Comparison of ENCODE assay signal across 31 cellular contexts in the genomic region with DNA sequence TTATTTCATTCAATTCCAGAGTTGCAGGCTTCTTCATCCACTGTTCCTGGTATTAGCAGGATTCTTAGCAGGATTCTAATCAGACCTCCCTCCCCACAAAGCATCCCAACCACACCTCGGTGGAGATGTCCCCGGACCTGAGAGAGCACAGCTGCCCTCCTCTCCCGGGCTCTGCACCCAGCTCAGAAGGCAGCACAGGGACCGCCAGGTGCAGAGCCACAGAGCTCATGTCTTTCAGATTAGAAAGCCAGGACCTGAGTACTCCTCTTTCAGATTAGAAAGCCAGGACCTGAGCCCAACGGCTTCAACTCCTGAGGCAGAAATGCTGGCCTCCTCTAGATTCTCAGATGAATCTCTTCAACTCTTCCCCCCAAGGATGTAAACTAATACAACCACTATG.
"Had no signal": no experiment of that assay in that cellular context is flagged by ENCODE, and none has a peak within 500 bp of the region (broad histone marks: within the 10 kb centered on the region; RNA-seq: fewer than 3 reads in every experiment).

No MANE protein-coding gene starts in this region.

- H3K9me3 Mint-ChIP-seq: activated naive CD8-positive, alpha-beta T cell treated with anti-CD3 and anti-CD28 coated beads, Interleukin-2, amount 10 ng/mL, durations not matched to agents 7 days and 5 days; effector memory CD8-positive, alpha-beta T cell; stimulated activated memory B cell treated with anti-CD40 and anti-IgM and Interleukin-4, amounts not matched to agents 10 μg/mL and 1 μg/mL and 100 μg/mL, for 72 hours; stimulated activated naive CD8-positive, alpha-beta T cell treated with anti-CD3 and anti-CD28 coated beads, Interleukin-15, amount 100 ng/mL, for 72 hours; T-helper 2 cell treated with Interferon-gamma antibody and Interleukin-4, amounts not matched to agents 5 μg/mL and 100 μg/mL, for 36 hours; type B pancreatic cell had no signal

- H3K27ac Mint-ChIP-seq: activated naive CD8-positive, alpha-beta T cell treated with anti-CD3 and anti-CD28 coated beads, Interleukin-2, amount 10 ng/mL, durations not matched to agents 7 days and 5 days; effector memory CD8-positive, alpha-beta T cell; nephron; stimulated activated memory B cell treated with anti-CD40 and anti-IgM and Interleukin-4, amounts not matched to agents 10 μg/mL and 1 μg/mL and 100 μg/mL, for 72 hours; stimulated activated naive CD8-positive, alpha-beta T cell treated with anti-CD3 and anti-CD28 coated beads, Interleukin-15, amount 100 ng/mL, for 72 hours; T-helper 2 cell treated with Interferon-gamma antibody and Interleukin-4, amounts not matched to agents 5 μg/mL and 100 μg/mL, for 36 hours; type B pancreatic cell had no signal

- H3K9me3 ChIP-seq: ascending aorta, gastrocnemius medialis, left lung, lower lobe of right lung, ovary, prostate gland, vagina had no signal

- H3K36me3 ChIP-seq: ascending aorta, cardiac muscle cell, gastrocnemius medialis, left lung, lower lobe of right lung, ovary, prostate gland, vagina had no signal

- H3K27me3 ChIP-seq: ascending aorta, cardiac muscle cell, gastrocnemius medialis, ovary, vagina had no signal

- ATAC-seq: activated CD4-positive, CD25-positive, alpha-beta regulatory T cell treated with anti-CD3 and anti-CD28 coated beads, Interleukin-2, amount 50 U/mL, for 24 hours; effector memory CD8-positive, alpha-beta T cell; gastrocnemius medialis; left lung; lower lobe of right lung; stimulated activated memory B cell treated with anti-CD40 and anti-IgM and Interleukin-4, amounts not matched to agents 10 μg/mL and 1 μg/mL and 100 μg/mL, for 72 hours; stimulated activated naive CD8-positive, alpha-beta T cell treated with anti-CD3 and anti-CD28 coated beads, Interleukin-15, amount 100 ng/mL, for 72 hours had no signal

- H3K4me3 Mint-ChIP-seq: activated naive CD8-positive, alpha-beta T cell treated with anti-CD3 and anti-CD28 coated beads, Interleukin-2, amount 10 ng/mL, durations not matched to agents 7 days and 5 days; brain; effector memory CD8-positive, alpha-beta T cell; nephron; stimulated activated memory B cell treated with anti-CD40 and anti-IgM and Interleukin-4, amounts not matched to agents 10 μg/mL and 1 μg/mL and 100 μg/mL, for 72 hours; stimulated activated naive CD8-positive, alpha-beta T cell treated with anti-CD3 and anti-CD28 coated beads, Interleukin-15, amount 100 ng/mL, for 72 hours; T-helper 2 cell treated with Interferon-gamma antibody and Interleukin-4, amounts not matched to agents 5 μg/mL and 100 μg/mL, for 36 hours; type B pancreatic cell had no signal

- H3K4me3 ChIP-seq: ascending aorta, cardiac muscle cell, coronary artery, dorsolateral prefrontal cortex, gastrocnemius medialis, left lung, lower lobe of right lung, ovary, prostate gland, smooth muscle cell, vagina had no signal

- H3K4me1 Mint-ChIP-seq: nephron; stimulated activated memory B cell treated with anti-CD40 and anti-IgM and Interleukin-4, amounts not matched to agents 10 μg/mL and 1 μg/mL and 100 μg/mL, for 72 hours had no signal

- DNase-seq: activated CD4-positive, alpha-beta T cell treated with anti-CD3 and anti-CD28 coated beads for 48 hours; activated CD4-positive, alpha-beta T cell treated with anti-CD3 and anti-CD28 coated beads, Interleukin-2, amount 50 U/mL, for 48 hours; activated CD8-positive, alpha-beta memory T cell treated with anti-CD3 and anti-CD28 coated beads for 24 hours; activated effector memory CD4-positive, alpha-beta T cell treated with Interleukin-2 at 50 U/mL for 16 hours; activated naive CD4-positive, alpha-beta T cell treated with Interleukin-2 at 50 U/mL for 16 hours; activated naive CD8-positive, alpha-beta T cell treated with anti-CD3 and anti-CD28 coated beads, Interleukin-2, amount 10 ng/mL, durations not matched to agents 7 days and 5 days; dorsolateral prefrontal cortex; effector memory CD8-positive, alpha-beta T cell; erythroblast; gastrocnemius medialis; glutamatergic neuron; left lung; lower lobe of right lung; ovary; stimulated activated CD4-positive, alpha-beta T cell treated with anti-CD3 and anti-CD28 coated beads, Interleukin-1b, Interleukin-23, amount 100 ng/mL, for 48 hours; stimulated activated CD4-positive, alpha-beta T cell treated with anti-CD3 and anti-CD28 coated beads, Interleukin-4, amount 100 ng/mL, for 4 hours; stimulated activated CD8-positive, alpha-beta memory T cell treated with anti-CD3 and anti-CD28 coated beads, Interleukin-4, amount 100 ng/mL, for 48 hours; stimulated activated naive CD8-positive, alpha-beta T cell treated with anti-CD3 and anti-CD28 coated beads, Interleukin-15, amount 100 ng/mL, for 72 hours; substantia nigra had no signal

- H3K27me3 Mint-ChIP-seq: type B pancreatic cell had no signal

- H3K36me3 Mint-ChIP-seq: activated naive CD8-positive, alpha-beta T cell treated with anti-CD3 and anti-CD28 coated beads, Interleukin-2, amount 10 ng/mL, durations not matched to agents 7 days and 5 days; brain; stimulated activated memory B cell treated with anti-CD40 and anti-IgM and Interleukin-4, amounts not matched to agents 10 μg/mL and 1 μg/mL and 100 μg/mL, for 72 hours had no signal
